Comparison of ENCODE assay signal across 26 cellular contexts in genomic region chr3:185880600-185880999, GRCh38. TPM values are rescaled to one million over a fixed set of nuclear protein-coding genes. Genes with fewer than 3 reads are reported as not detected.
"Had no signal": no experiment of that assay in that cellular context is flagged by ENCODE, and none has a peak within 500 bp of the region (broad histone marks: within the 10 kb centered on the region; RNA-seq: fewer than 3 reads in every experiment).

No MANE protein-coding gene starts in this region.

- H3K9ac ChIP-seq: neural progenitor cell had no signal

- H3K4me3 ChIP-seq: body of pancreas, esophagus muscularis mucosa, heart right ventricle, left lung, lung, neural progenitor cell, sigmoid colon, thoracic aorta had no signal

- H3K4me1 ChIP-seq: body of pancreas, esophagus muscularis mucosa, heart right ventricle, left lung, neural progenitor cell, sigmoid colon had no signal

- H3K4me2 ChIP-seq: neural progenitor cell had no signal

- H2AFZ ChIP-seq: neural progenitor cell had no signal

- H3K27ac Mint-ChIP-seq: activated CD4-positive, alpha-beta T cell treated with anti-CD3 and anti-CD28 coated beads, Interleukin-2, amount 10 ng/mL, durations not matched to agents 7 days and 5 days; activated CD8-positive, alpha-beta T cell treated with anti-CD3 and anti-CD28 coated beads, Interleukin-2, amount 10 ng/mL, durations not matched to agents 7 days and 5 days; activated naive CD8-positive, alpha-beta T cell treated with anti-CD3 and anti-CD28 coated beads, Interleukin-2, amount 50 U/mL, for 24 hours; activated T-helper 1 cell treated with anti-CD3 and anti-CD28 coated beads, Interleukin-12 subunit alpha, Interleukin-12 subunit beta, Interleukin-2, Interleukin-4 antibody, amounts not matched to agents 30 ng/mL and 10 ng/mL and 1 ng/mL, durations not matched to agents 14 hours and 24 hours and 36 hours; naive thymus-derived CD8-positive, alpha-beta T cell; neural progenitor cell; T-cell; T-helper 2 cell treated with Interferon-gamma antibody and Interleukin-4, amounts not matched to agents 5 μg/mL and 100 μg/mL, for 36 hours; type B pancreatic cell had no signal

- DNase-seq: activated CD4-positive, alpha-beta T cell treated with anti-CD3 and anti-CD28 coated beads, Interleukin-2, amount 10 ng/mL, durations not matched to agents 7 days and 5 days; activated CD8-positive, alpha-beta T cell treated with anti-CD3 and anti-CD28 coated beads, Interleukin-2, amount 10 ng/mL, durations not matched to agents 7 days and 5 days; activated gamma-delta T cell; activated naive CD4-positive, alpha-beta T cell treated with anti-CD3 and anti-CD28 coated beads, Interleukin-2, amount 50 U/mL, for 16 hours; activated naive CD8-positive, alpha-beta T cell treated with anti-CD3 and anti-CD28 coated beads, Interleukin-2, amount 50 U/mL, for 24 hours; anterior cingulate cortex; body of pancreas; central memory CD4-positive, alpha-beta T cell; effector memory CD4-positive, alpha-beta T cell; heart right ventricle; kidney; left lung; naive thymus-derived CD8-positive, alpha-beta T cell; retina; sigmoid colon; stimulated activated CD4-positive, alpha-beta T cell treated with anti-CD3 and anti-CD28 coated beads, Interleukin-4, amount 100 ng/mL, for 1 hour; stimulated activated naive CD4-positive, alpha-beta T cell; T-cell had no signal

- H3K4me3 Mint-ChIP-seq: activated CD4-positive, alpha-beta T cell treated with anti-CD3 and anti-CD28 coated beads, Interleukin-2, amount 10 ng/mL, durations not matched to agents 7 days and 5 days; activated CD8-positive, alpha-beta T cell treated with anti-CD3 and anti-CD28 coated beads, Interleukin-2, amount 10 ng/mL, durations not matched to agents 7 days and 5 days; activated naive CD8-positive, alpha-beta T cell treated with anti-CD3 and anti-CD28 coated beads, Interleukin-2, amount 50 U/mL, for 24 hours; activated T-helper 1 cell treated with anti-CD3 and anti-CD28 coated beads, Interleukin-12 subunit alpha, Interleukin-12 subunit beta, Interleukin-2, Interleukin-4 antibody, amounts not matched to agents 30 ng/mL and 10 ng/mL and 1 ng/mL, durations not matched to agents 14 hours and 24 hours and 36 hours; naive thymus-derived CD8-positive, alpha-beta T cell; neural progenitor cell; T-cell; T-helper 2 cell treated with Interferon-gamma antibody and Interleukin-4, amounts not matched to agents 5 μg/mL and 100 μg/mL, for 36 hours; type B pancreatic cell had no signal

- H3K27me3 ChIP-seq: body of pancreas, esophagus muscularis mucosa, left lung, neural progenitor cell, sigmoid colon had no signal

- ATAC-seq: activated CD8-positive, alpha-beta T cell treated with anti-CD3 and anti-CD28 coated beads, Interleukin-2, amount 10 ng/mL, durations not matched to agents 7 days and 5 days; body of pancreas; heart right ventricle; left lung; naive thymus-derived CD8-positive, alpha-beta T cell; T-cell had no signal

- H3K27ac ChIP-seq: body of pancreas, esophagus muscularis mucosa, heart right ventricle, left lung, neural progenitor cell, sigmoid colon, thoracic aorta, VCaP had no signal

- H3K36me3 ChIP-seq: esophagus muscularis mucosa, heart right ventricle, left lung, neural progenitor cell, sigmoid colon, thoracic aorta had no signal

- H3K27me3 Mint-ChIP-seq: type B pancreatic cell had no signal

- H3K36me3 Mint-ChIP-seq: naive thymus-derived CD8-positive, alpha-beta T cell; neural progenitor cell; T-cell; type B pancreatic cell had no signal

- H3K9me3 Mint-ChIP-seq: activated CD4-positive, alpha-beta T cell treated with anti-CD3 and anti-CD28 coated beads, Interleukin-2, amount 10 ng/mL, durations not matched to agents 7 days and 5 days; activated naive CD8-positive, alpha-beta T cell treated with anti-CD3 and anti-CD28 coated beads, Interleukin-2, amount 50 U/mL, for 24 hours; activated T-helper 1 cell treated with anti-CD3 and anti-CD28 coated beads, Interleukin-12 subunit alpha, Interleukin-12 subunit beta, Interleukin-2, Interleukin-4 antibody, amounts not matched to agents 30 ng/mL and 10 ng/mL and 1 ng/mL, durations not matched to agents 14 hours and 24 hours and 36 hours; naive thymus-derived CD8-positive, alpha-beta T cell; neural progenitor cell; T-cell; T-helper 2 cell treated with Interferon-gamma antibody and Interleukin-4, amounts not matched to agents 5 μg/mL and 100 μg/mL, for 36 hours; type B pancreatic cell had no signal

- H3K9me3 ChIP-seq: body of pancreas, esophagus muscularis mucosa, heart right ventricle, left lung, sigmoid colon, thoracic aorta had no signal

- H3K4me1 Mint-ChIP-seq: activated CD4-positive, alpha-beta T cell treated with anti-CD3 and anti-CD28 coated beads, Interleukin-2, amount 10 ng/mL, durations not matched to agents 7 days and 5 days; naive thymus-derived CD8-positive, alpha-beta T cell; T-cell had no signal

RNA-seq across cellular contexts. Expression of gene IGF2BP2, which starts 55.8 kb away (rescaled TPM):
- polyA plus RNA-seq: naive thymus-derived CD8-positive, alpha-beta T cell had no signal
